11 cellular contexts compared by ENCODE assay signal in the genomic region with DNA sequence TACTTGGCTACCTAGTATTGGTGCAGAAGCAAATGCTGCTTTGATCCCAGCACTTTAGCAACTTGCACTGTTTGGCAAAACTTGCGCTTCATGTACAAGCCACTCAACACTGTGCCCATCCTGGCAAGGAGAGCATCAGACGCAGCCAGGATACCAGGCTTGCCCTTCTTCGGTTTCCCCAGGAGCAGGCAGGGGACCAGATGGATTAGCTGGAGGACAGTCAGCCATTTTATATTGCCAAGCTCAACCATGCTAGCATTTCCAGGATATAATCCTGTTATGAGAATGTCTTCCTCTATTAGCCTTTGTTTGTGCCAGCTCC.
DNase-seq lines count a peak whose midpoint lies in the region; ATAC-seq and TF ChIP-seq lines count a peak whose summit lies in the region.
"Had no signal": no experiment of that assay in that cellular context is flagged by ENCODE, and none has a peak within 500 bp of the region (broad histone marks: within the 10 kb centered on the region; RNA-seq: fewer than 3 reads in every experiment).

No MANE protein-coding gene starts in this region.

- H3K4me1 ChIP-seq in BE2C: peaks cover 15% of the 10 kb centered on the region

- no peak for TF ChIP-seq CTCF in BE2C (IDR thresholded peaks at IDR 0.05; ENCODE audit: low read depth, low read length)

- ATAC-seq in GM18499 (IDR thresholded peaks at IDR 0.05; ENCODE audit: insufficient read depth, unreplicated experiment) (peak; percentile 27), left ventricle myocardium superior (peak; percentile 86)

- no peaks in the 10 kb centered on the region for H3K27me3 ChIP-seq in BE2C
- H3K27me3 ChIP-seq: cardiac muscle cell had no signal

- in situ Hi-C loops in KBM-7 (cut with MboI; ENCODE audit: low pct_unique_long_range_greater_than_20kb, low sequenced_read_pairs): no loop called here

- H3K9me3 ChIP-seq in BE2C: no peaks in the 10 kb centered on the region

- no peak overlapping the region; the same call in 1 of the 2 replicates for H3K4me3 ChIP-seq in BE2C (ENCODE audit: low read depth, low read length)
- H3K4me3 ChIP-seq: cardiac muscle cell had no signal

- intact Hi-C loops in left ventricle myocardium superior (cut with micrococcal nuclease): no loop called here

- no peaks in the 10 kb centered on the region for H3K36me3 ChIP-seq in BE2C
- H3K36me3 ChIP-seq: cardiac muscle cell had no signal

- DNase-seq in BE2C (peak; percentile 13), NCI-H446 treated with DMSO at 0.1 percent for 48 hours (lab: John Stamatoyannopoulos, UW) (peak; percentile 88), left ventricle myocardium superior (no peak), HCEC 1CT (no peak), kidney glomerular epithelial cell (lab: John Stamatoyannopoulos, UW) (no peak), KBM-7 (no peak)
- no peak for DNase-seq in stimulated activated CD4-positive, alpha-beta T cell treated with anti-CD3 and anti-CD28 coated beads, Interleukin-2, amount 100 ng/mL, for 24 hours
- DNase-seq: mammary epithelial cell; stimulated activated naive CD4-positive, alpha-beta T cell treated with Interleukin-2 at 50 U/mL for 16 hours had no signal

Comparison
In these comparisons a context has a peak if more than half of its experiments do, and no peak if none do; other contexts are left out.
1. DNase-seq: peak in BE2C (single experiment) and NCI-H446 treated with DMSO at 0.1 percent for 48 hours (single experiment); none in left ventricle myocardium superior (single experiment), HCEC 1CT (single experiment), kidney glomerular epithelial cell (single experiment), stimulated activated CD4-positive, alpha-beta T cell treated with anti-CD3 and anti-CD28 coated beads, Interleukin-2, amount 100 ng/mL, for 24 hours (0 of 2) and KBM-7 (single experiment).